In genomic region chr7:102715718-102716117, GRCh38 we compare ENCODE assay signal across 8 cellular contexts. TPM values are rescaled to one million over a fixed set of nuclear protein-coding genes. Genes with fewer than 3 reads are reported as not detected.
DNase-seq lines count a peak whose midpoint lies in the region; ATAC-seq and TF ChIP-seq lines count a peak whose summit lies in the region.
"Not testable (repeated sequence)": the region's sequence is repeated elsewhere in the genome, so short reads cannot be mapped to it uniquely, and the experiment has no call there.

No MANE protein-coding gene starts in this region.

- not testable (repeated sequence) for H3K9me3 Mint-ChIP-seq in activated T-cell treated with anti-CD3 and anti-CD28 coated beads, Interleukin-2, amount 50 U/mL, for 72 hours; stimulated activated naive CD8-positive, alpha-beta T cell treated with anti-CD3 and anti-CD28 coated beads, Interleukin-15, amount 100 ng/mL, for 72 hours

- H3K79me2 ChIP-seq in fibroblast of lung (ENCODE audit: control insufficient read depth, insufficient read depth, low read length) = not testable (repeated sequence)

- H3K4me1 Mint-ChIP-seq in activated T-cell treated with anti-CD3 and anti-CD28 coated beads, Interleukin-2, amount 50 U/mL, for 72 hours (ENCODE audit: low read depth) = peaks cover 38% of the 10 kb centered on the region
- H3K4me1 Mint-ChIP-seq in stimulated activated naive CD8-positive, alpha-beta T cell treated with anti-CD3 and anti-CD28 coated beads, Interleukin-15, amount 100 ng/mL, for 72 hours = peaks cover 23% of the 10 kb centered on the region

- TF ChIP-seq CTCF in fibroblast of lung (conservative IDR thresholded peaks at IDR 0.05 in 1 of 2, IDR thresholded peaks at IDR 0.05 in 1 of 2; ENCODE audit: low read depth in 1 of 2, low read length in 2 of 2) = not testable (repeated sequence)

- not testable (repeated sequence) for H3K4me1 ChIP-seq in fibroblast of lung (ENCODE audit: control insufficient read depth, extremely low read depth, insufficient read depth, low read length)

- H3K27ac ChIP-seq in fibroblast of lung (ENCODE audit: insufficient read depth, low read length) = not testable (repeated sequence)

- not testable (repeated sequence) for H2AFZ ChIP-seq in fibroblast of lung (ENCODE audit: low read length)

- DNase-seq in NCI-H1105 treated with DMSO at 0.1 percent for 48 hours (lab: John Stamatoyannopoulos, UW) (peak; percentile 12), fibroblast of lung (ENCODE audit: low read depth in 2 of 2) (peak; percentile 17 to 27)
- peak in 1 of 2 donors; percentile 2 for DNase-seq in activated T-cell treated with anti-CD3 and anti-CD28 coated beads, Interleukin-2, amount 50 U/mL, for 72 hours
- not testable (repeated sequence) for DNase-seq in stimulated activated naive CD8-positive, alpha-beta T cell treated with anti-CD3 and anti-CD28 coated beads, Interleukin-15, amount 100 ng/mL, for 72 hours

- H4K20me1 ChIP-seq in fibroblast of lung (ENCODE audit: control insufficient read depth, extremely low read depth, insufficient read depth, low read length) = not testable (repeated sequence)

- not testable (repeated sequence) for H3K36me3 Mint-ChIP-seq in activated T-cell treated with anti-CD3 and anti-CD28 coated beads, Interleukin-2, amount 50 U/mL, for 72 hours (ENCODE audit: insufficient read depth in 2 of 2)

- H3K4me3 ChIP-seq in fibroblast of lung (replicated peaks in 1 of 4; ENCODE audit: control extremely low read depth in 1 of 4, insufficient read depth in 1 of 4, low read depth in 3 of 4, low read length in 4 of 4) = not testable (repeated sequence)

- not testable (repeated sequence) for H3K9me3 ChIP-seq in fibroblast of lung (ENCODE audit: control insufficient read depth, insufficient read depth, low read depth, low read length)

- ATAC-seq in GM18498 (IDR thresholded peaks at IDR 0.05; ENCODE audit: unreplicated experiment) (peak; percentile 58), GM19452 (IDR thresholded peaks at IDR 0.05; ENCODE audit: unreplicated experiment) (peak; percentile 37), HG02610 (IDR thresholded peaks at IDR 0.05; ENCODE audit: unreplicated experiment) (peak; percentile 33), HG03139 (IDR thresholded peaks at IDR 0.05; ENCODE audit: unreplicated experiment) (peak; percentile 49)
- ATAC-seq in activated T-cell treated with anti-CD3 and anti-CD28 coated beads, Interleukin-2, amount 50 U/mL, for 72 hours (replicated peaks in 1 of 2) = peak; percentile 43 to 51
- ATAC-seq in stimulated activated naive CD8-positive, alpha-beta T cell treated with anti-CD3 and anti-CD28 coated beads, Interleukin-15, amount 100 ng/mL, for 72 hours = peak; percentile 22

- H3K27ac Mint-ChIP-seq in activated T-cell treated with anti-CD3 and anti-CD28 coated beads, Interleukin-2, amount 50 U/mL, for 72 hours = peak overlapping the region; percentile 73
- H3K27ac Mint-ChIP-seq in stimulated activated naive CD8-positive, alpha-beta T cell treated with anti-CD3 and anti-CD28 coated beads, Interleukin-15, amount 100 ng/mL, for 72 hours = peak overlapping the region in 1 of 2 donors; percentile 88

- not testable (repeated sequence) for H3K36me3 ChIP-seq in fibroblast of lung (ENCODE audit: control insufficient read depth, insufficient read depth, low read length)

- not testable (repeated sequence) for H3K9ac ChIP-seq in fibroblast of lung (ENCODE audit: insufficient read depth, low read length)

- not testable (repeated sequence) for H3K27me3 ChIP-seq in fibroblast of lung (ENCODE audit: control insufficient read depth, insufficient read depth, low read length)

- H3K27me3 Mint-ChIP-seq in activated T-cell treated with anti-CD3 and anti-CD28 coated beads, Interleukin-2, amount 50 U/mL, for 72 hours (ENCODE audit: low read depth) = peaks cover 23% of the 10 kb centered on the region
- H3K27me3 Mint-ChIP-seq in stimulated activated naive CD8-positive, alpha-beta T cell treated with anti-CD3 and anti-CD28 coated beads, Interleukin-15, amount 100 ng/mL, for 72 hours = not testable (repeated sequence)

- H3K4me3 Mint-ChIP-seq in activated T-cell treated with anti-CD3 and anti-CD28 coated beads, Interleukin-2, amount 50 U/mL, for 72 hours = peak overlapping the region in 1 of 2 donors; percentile 64
- not testable (repeated sequence) for H3K4me3 Mint-ChIP-seq in stimulated activated naive CD8-positive, alpha-beta T cell treated with anti-CD3 and anti-CD28 coated beads, Interleukin-15, amount 100 ng/mL, for 72 hours

- H3K4me2 ChIP-seq in fibroblast of lung (ENCODE audit: extremely low read depth, insufficient read depth, low read length) = not testable (repeated sequence)

RNA-seq across cellular contexts. Expression of gene FAM185A, which starts 33.1 kb away (rescaled TPM):
- total RNA-seq in activated T-cell treated with anti-CD3 and anti-CD28 coated beads, Interleukin-2, amount 50 U/mL, for 72 hours = 1 to 10 TPM; 7.0 to 8.3 TPM
- 8.2 and 9.9 TPM in 2 replicates for total RNA-seq in fibroblast of lung
- 3.1 and 4.0 TPM in 2 replicates for polyA plus RNA-seq in fibroblast of lung
- polyA plus RNA-seq in fibroblast of lung (2012) = 2.8 and 3.4 TPM in 2 replicates
- polyA minus RNA-seq in fibroblast of lung (ENCODE audit: low replicate concordance) = 1.1 and 3.5 TPM in 2 replicates

RNA-seq across cellular contexts. Expression of gene POLR2J2, which starts 44.3 kb away (rescaled TPM):
- 10 to 100 TPM; 11.4 to 23.4 TPM for total RNA-seq in activated T-cell treated with anti-CD3 and anti-CD28 coated beads, Interleukin-2, amount 50 U/mL, for 72 hours
- 1.5 and 2.1 TPM in 2 replicates for total RNA-seq in fibroblast of lung
- 1.1 and 1.4 TPM in 2 replicates for polyA plus RNA-seq in fibroblast of lung
- polyA plus RNA-seq in fibroblast of lung (2012) = 0.33 and 0.54 TPM in 2 replicates
- 3.2 and 4.4 TPM in 2 replicates for polyA minus RNA-seq in fibroblast of lung (ENCODE audit: low replicate concordance)
